ENCODE assay signal across 14 cellular contexts in the genomic region with DNA sequence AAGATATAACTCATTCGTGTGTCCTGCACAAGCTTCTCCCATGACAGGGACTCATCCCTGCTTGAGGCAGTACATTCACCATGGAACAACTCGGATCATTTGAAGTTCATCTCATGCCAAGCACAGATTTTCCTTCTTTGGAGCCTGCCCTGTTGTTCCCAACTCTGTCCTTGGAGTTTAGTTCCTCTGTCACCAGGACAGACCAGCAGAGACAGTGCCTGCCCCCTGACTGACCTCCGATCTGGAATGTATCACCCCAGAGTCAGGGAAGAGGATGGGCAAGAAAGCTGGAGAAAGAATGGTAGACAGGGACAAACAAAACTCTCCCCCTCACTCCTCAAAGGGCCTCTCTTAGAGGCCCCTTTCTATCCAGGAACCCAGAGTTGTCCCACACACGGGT. TPM values are rescaled to one million over a fixed set of nuclear protein-coding genes. Genes with fewer than 3 reads are reported as not detected.
A peak's percentile ranks its signal among the peaks of the same experiment; 100 is the strongest.
DNase-seq lines count a peak whose midpoint lies in the region; ATAC-seq and TF ChIP-seq lines count a peak whose summit lies in the region.
"Had no signal": no experiment of that assay in that cellular context is flagged by ENCODE, and none has a peak within 500 bp of the region (broad histone marks: within the 10 kb centered on the region; RNA-seq: fewer than 3 reads in every experiment).

No MANE protein-coding gene starts in this region.

- peak overlapping the region; percentile 9 for H3K4me3 ChIP-seq in CD8-positive, alpha-beta T cell (ENCODE audit: low read depth, low read length)
- H3K4me3 ChIP-seq in Karpas-422 (ENCODE audit: low read length) (0 out of 2 replicates have a peak overlapping the region, but pooled peaks have one; percentile 31), uterus (no peak overlapping the region)

- H3K27ac Mint-ChIP-seq in CD8-positive, alpha-beta T cell, result peak overlapping the region; percentile 99
- peak overlapping the region; percentile 100 for H3K27ac Mint-ChIP-seq in activated naive CD8-positive, alpha-beta T cell treated with anti-CD3 and anti-CD28 coated beads, Interleukin-2, amount 10 ng/mL, durations not matched to agents 7 days and 5 days
- peak overlapping the region; percentile 99 for H3K27ac Mint-ChIP-seq in natural killer cell treated with Interleukin-12 subunit alpha and Interleukin-12 subunit beta and Interleukin-15 and Interleukin-18, amount 100 ng/mL, for 72 hours

- H2AFZ ChIP-seq in Karpas-422 (ENCODE audit: low read length), result peak overlapping the region; percentile 94

- POLR2A ChIA-PET in CD8-positive, alpha-beta T cell (lab: Charles Lee), result interaction anchor here (0.6 to 1.6 kb wide), 6 partner anchors 32 to 234 kb away, joined by 3 to 7 read pairs (median 3); a partner anchor contains a TSS
- POLR2A ChIA-PET in activated naive CD8-positive, alpha-beta T cell treated with anti-CD3 and anti-CD28 coated beads, Interleukin-2, amount 10 ng/mL, durations not matched to agents 7 days and 5 days (lab: Charles Lee), result interaction anchor here (2.0 to 4.9 kb wide), 2 partner anchors 21 to 85 kb away, joined by 8 to 34 read pairs; a partner anchor contains a TSS

- no peaks in the 10 kb centered on the region for H3K9me3 Mint-ChIP-seq in CD8-positive, alpha-beta T cell
- H3K9me3 Mint-ChIP-seq in activated naive CD8-positive, alpha-beta T cell treated with anti-CD3 and anti-CD28 coated beads, Interleukin-2, amount 10 ng/mL, durations not matched to agents 7 days and 5 days, result peaks cover 3% of the 10 kb centered on the region
- no peaks in the 10 kb centered on the region for H3K9me3 Mint-ChIP-seq in natural killer cell treated with Interleukin-12 subunit alpha and Interleukin-12 subunit beta and Interleukin-15 and Interleukin-18, amount 100 ng/mL, for 72 hours

- no peak for DNase-seq in CD8-positive, alpha-beta T cell
- DNase-seq in Karpas-422 (no peak), NCI-H2081 treated with DMSO at 0.1 percent for 48 hours (lab: John Stamatoyannopoulos, UW) (no peak), uterus (no peak), left ventricle myocardium superior (no peak)
- DNase-seq in activated naive CD8-positive, alpha-beta T cell treated with anti-CD3 and anti-CD28 coated beads, Interleukin-2, amount 10 ng/mL, durations not matched to agents 7 days and 5 days, result no peak
- DNase-seq in natural killer cell treated with Interleukin-12 subunit alpha and Interleukin-12 subunit beta and Interleukin-15 and Interleukin-18, amount 100 ng/mL, for 72 hours (ENCODE audit: low spot score), result no peak
- DNase-seq: GDM1, HCEC 1CT, midbrain, NCI-H1105 treated with DMSO at 0.1 percent for 48 hours, NCI-H524 had no signal

- TF ChIP-seq CTCF in CD8-positive, alpha-beta T cell (IDR thresholded peaks at IDR 0.05), result no peak
- no peak for TF ChIP-seq CTCF in uterus (IDR thresholded peaks at IDR 0.05)

- H3K4me2 ChIP-seq in Karpas-422 (ENCODE audit: low read depth, low read length, poor library complexity, severe bottlenecking), result peak overlapping the region; percentile 64

- CTCF ChIA-PET in CD8-positive, alpha-beta T cell (lab: Charles Lee), result interaction anchor here (0.7 to 2.0 kb wide), 2 partner anchors 36 to 85 kb away, joined by 3 to 6 read pairs; a partner anchor contains a TSS

- H3K9me2 ChIP-seq in Karpas-422 (replicated peaks; ENCODE audit: insufficient read depth, low read length), result no peaks in the 10 kb centered on the region

- peak overlapping the region; percentile 46 for H3K9ac ChIP-seq in Karpas-422 (ENCODE audit: low read length)

- no peaks in the 10 kb centered on the region for H4K20me1 ChIP-seq in Karpas-422 (ENCODE audit: insufficient read depth, low read depth, low read length)

- peaks cover 75% of the 10 kb centered on the region for H3K4me1 ChIP-seq in CD8-positive, alpha-beta T cell (ENCODE audit: insufficient read depth, low read length)
- H3K4me1 ChIP-seq in Karpas-422 (ENCODE audit: low read length), result peaks cover 25% of the 10 kb centered on the region
- peaks cover 0 to under 1% of the 10 kb centered on the region in 2 donors for H3K4me1 ChIP-seq in uterus

- peak overlapping the region; percentile 77 for H3K4me3 Mint-ChIP-seq in CD8-positive, alpha-beta T cell
- peak overlapping the region; percentile 82 for H3K4me3 Mint-ChIP-seq in activated naive CD8-positive, alpha-beta T cell treated with anti-CD3 and anti-CD28 coated beads, Interleukin-2, amount 10 ng/mL, durations not matched to agents 7 days and 5 days
- peak overlapping the region; percentile 91 for H3K4me3 Mint-ChIP-seq in natural killer cell treated with Interleukin-12 subunit alpha and Interleukin-12 subunit beta and Interleukin-15 and Interleukin-18, amount 100 ng/mL, for 72 hours

- H3K36me3 ChIP-seq in CD8-positive, alpha-beta T cell (ENCODE audit: insufficient read depth, low read length), result no peaks in the 10 kb centered on the region
- H3K36me3 ChIP-seq in Karpas-422 (ENCODE audit: insufficient read depth, low read length) (no peaks in the 10 kb centered on the region), uterus (no peaks in the 10 kb centered on the region)

- intact Hi-C loops in CD8-positive, alpha-beta T cell (cut with DNase I, micrococcal nuclease), result loop anchor here (1.0 to 10.0 kb wide), 11 partner anchors 14 to 1121 kb away; a partner anchor contains a TSS
- intact Hi-C loops in uterus (cut with DNase I; ENCODE audit: low total_unique reads), result no loop called here
- intact Hi-C loops in left ventricle myocardium superior (cut with micrococcal nuclease), result no loop called here

- peak overlapping the region; percentile 89 for H3K27ac ChIP-seq in CD8-positive, alpha-beta T cell (ENCODE audit: low read depth, low read length)
- peak overlapping the region; percentile 74 for H3K27ac ChIP-seq in Karpas-422 (ENCODE audit: low read length)
- H3K27ac ChIP-seq in uterus, result no peak overlapping the region

- TF ChIP-seq POLR2A in uterus (IDR thresholded peaks at IDR 0.05), result no peak

- no peaks in the 10 kb centered on the region for H3K27me3 ChIP-seq in CD8-positive, alpha-beta T cell (ENCODE audit: insufficient read depth, low read length)
- no peaks in the 10 kb centered on the region for H3K27me3 ChIP-seq in Karpas-422 (ENCODE audit: low read length)
- H3K27me3 ChIP-seq in uterus, result peaks cover 0 to under 1% of the 10 kb centered on the region in 2 donors

- H3K36me3 Mint-ChIP-seq in CD8-positive, alpha-beta T cell, result peaks cover 27% of the 10 kb centered on the region
- peaks cover 22% of the 10 kb centered on the region for H3K36me3 Mint-ChIP-seq in activated naive CD8-positive, alpha-beta T cell treated with anti-CD3 and anti-CD28 coated beads, Interleukin-2, amount 10 ng/mL, durations not matched to agents 7 days and 5 days
- no peaks in the 10 kb centered on the region for H3K36me3 Mint-ChIP-seq in natural killer cell treated with Interleukin-12 subunit alpha and Interleukin-12 subunit beta and Interleukin-15 and Interleukin-18, amount 100 ng/mL, for 72 hours

- H3K9me3 ChIP-seq in CD8-positive, alpha-beta T cell (ENCODE audit: low read length), result no peaks in the 10 kb centered on the region
- H3K9me3 ChIP-seq in Karpas-422 (ENCODE audit: low read length), result no peaks in the 10 kb centered on the region
- H3K9me3 ChIP-seq in uterus, result no peaks in the 10 kb centered on the region

- no peak for ATAC-seq in CD8-positive, alpha-beta T cell
- no peak for ATAC-seq in activated naive CD8-positive, alpha-beta T cell treated with anti-CD3 and anti-CD28 coated beads, Interleukin-2, amount 10 ng/mL, durations not matched to agents 7 days and 5 days (ENCODE audit: low read depth)
- no peak for ATAC-seq in natural killer cell treated with Interleukin-12 subunit alpha and Interleukin-12 subunit beta and Interleukin-15 and Interleukin-18, amount 100 ng/mL, for 72 hours
- no peak for ATAC-seq in GM18511 (IDR thresholded peaks at IDR 0.05; ENCODE audit: unreplicated experiment)
- ATAC-seq in left ventricle myocardium superior, result no peak

- H3K4me1 Mint-ChIP-seq in CD8-positive, alpha-beta T cell (ENCODE audit: low read depth), result peaks cover 81% of the 10 kb centered on the region
- H3K4me1 Mint-ChIP-seq in activated naive CD8-positive, alpha-beta T cell treated with anti-CD3 and anti-CD28 coated beads, Interleukin-2, amount 10 ng/mL, durations not matched to agents 7 days and 5 days, result peaks cover 53% of the 10 kb centered on the region
- H3K4me1 Mint-ChIP-seq in natural killer cell treated with Interleukin-12 subunit alpha and Interleukin-12 subunit beta and Interleukin-15 and Interleukin-18, amount 100 ng/mL, for 72 hours (ENCODE audit: low read depth in 2 of 2), result peaks cover 53 to 60% of the 10 kb centered on the region in 2 donors

- H3K79me2 ChIP-seq in Karpas-422 (ENCODE audit: low read length), result no peaks in the 10 kb centered on the region

- no peaks in the 10 kb centered on the region for H3K27me3 Mint-ChIP-seq in CD8-positive, alpha-beta T cell (ENCODE audit: low read depth)
- no peaks in the 10 kb centered on the region for H3K27me3 Mint-ChIP-seq in activated naive CD8-positive, alpha-beta T cell treated with anti-CD3 and anti-CD28 coated beads, Interleukin-2, amount 10 ng/mL, durations not matched to agents 7 days and 5 days
- H3K27me3 Mint-ChIP-seq in natural killer cell treated with Interleukin-12 subunit alpha and Interleukin-12 subunit beta and Interleukin-15 and Interleukin-18, amount 100 ng/mL, for 72 hours, result no peaks in the 10 kb centered on the region

RNA-seq across cellular contexts. Expression of a gene that starts 5.0 kb away (rescaled TPM):
- 10 to 100 TPM; 20.9 to 21.3 TPM for total RNA-seq in CD8-positive, alpha-beta T cell
- not detected in 2 replicates for total RNA-seq in Karpas-422 (2014; rRNA removed; shearing (Covaris generic); ENCODE audit: low replicate concordance)
- total RNA-seq in activated naive CD8-positive, alpha-beta T cell treated with anti-CD3 and anti-CD28 coated beads, Interleukin-2, amount 10 ng/mL, durations not matched to agents 7 days and 5 days, result 10 to 100 TPM; 27.9 to 28.8 TPM
- total RNA-seq in natural killer cell treated with Interleukin-12 subunit alpha and Interleukin-12 subunit beta and Interleukin-15 and Interleukin-18, amount 100 ng/mL, for 72 hours, result 1 to 10 TPM; 2.8 to 5.3 TPM
- total RNA-seq in uterus (under 1 TPM in 2 of 4 donors, not detected in 2; 0.28 to 0.49 TPM), left ventricle myocardium superior (not detected)
- total RNA-seq: fibroblast of villous mesenchyme had no signal

RNA-seq across cellular contexts. Expression of a gene that starts 35.8 kb away (rescaled TPM):
- 10 to 100 TPM; 10.7 to 11.1 TPM for total RNA-seq in CD8-positive, alpha-beta T cell
- total RNA-seq in Karpas-422 (2014; rRNA removed; shearing (Covaris generic); ENCODE audit: low replicate concordance), result 90.5 and 90.8 TPM in 2 replicates
- total RNA-seq in activated naive CD8-positive, alpha-beta T cell treated with anti-CD3 and anti-CD28 coated beads, Interleukin-2, amount 10 ng/mL, durations not matched to agents 7 days and 5 days, result 10 to 100 TPM; 13.5 to 13.9 TPM
- 10 to 100 TPM; 17.3 to 23.2 TPM for total RNA-seq in natural killer cell treated with Interleukin-12 subunit alpha and Interleukin-12 subunit beta and Interleukin-15 and Interleukin-18, amount 100 ng/mL, for 72 hours
- total RNA-seq in uterus (100 to 1,000 TPM in 1 of 4 donors, 10 to 100 TPM in 1, 1 to 10 TPM in 2; 1.8 to 125 (median 9.6) TPM), left ventricle myocardium superior (4.2 TPM)

Comparison
In these comparisons a context has a peak if more than half of its experiments do, and no peak if none do; other contexts are left out.
1. H3K27ac ChIP-seq: peak in CD8-positive, alpha-beta T cell (single experiment) and Karpas-422 (single experiment); none in uterus (0 of 2).
2. H3K4me3 ChIP-seq: peak in CD8-positive, alpha-beta T cell (single experiment) and Karpas-422 (single experiment); none in uterus (0 of 2).
3. intact Hi-C loops: an anchor here in CD8-positive, alpha-beta T cell (1.0 to 10.0 kb wide); none called in uterus and left ventricle myocardium superior.
4. Peak in every context shown above with its lines, with median percentiles within 50 percentile points of each other: H3K27ac Mint-ChIP-seq and H3K4me3 Mint-ChIP-seq.